19 cellular contexts compared by ENCODE assay signal in genomic region chr7:132392713-132393112, GRCh38.
A peak's percentile ranks its signal among the peaks of the same experiment; 100 is the strongest.
DNase-seq lines count a peak whose midpoint lies in the region; ATAC-seq, FAIRE-seq and TF ChIP-seq lines count a peak whose summit lies in the region.
"Had no signal": no experiment of that assay in that cellular context is flagged by ENCODE, and none has a peak within 500 bp of the region (broad histone marks: within the 10 kb centered on the region; RNA-seq: fewer than 3 reads in every experiment).

No MANE protein-coding gene starts in this region.

- no peak overlapping the region for H2AFZ ChIP-seq in HepG2 (ENCODE audit: low read length)

- TF ChIP-seq RAD21 in HepG2 (CRISPR knock-in tag; IDR thresholded peaks at IDR 0.05) = no peak

- CTCF ChIA-PET in Panc1 (lab: Charles Lee) = no interaction called here
- CTCF ChIA-PET in HepG2 (lab: Yijun Ruan, JAX; ENCODE audit: low intra/inter-chr PET ratio, low total read pairs) = no interaction called here

- H3K79me2 ChIP-seq in HepG2 (ENCODE audit: insufficient read depth, low read length) = no peaks in the 10 kb centered on the region

- H3K27ac ChIP-seq in Panc1 (ENCODE audit: low read length) (no peak overlapping the region), esophagus muscularis mucosa (replicated peaks in 1 of 4) (peak overlapping the region in 3 of 4 donors; percentile 55 to 83 (median 76)), HepG2 (ENCODE audit: extremely low read length, insufficient read depth, low read length) (no peak overlapping the region)
- H3K27ac ChIP-seq: 22Rv1, BLaER1, KMS-11 had no signal

- H3K4me1 ChIP-seq in Panc1 (ENCODE audit: control insufficient read depth, insufficient read depth, low read length) = no peaks in the 10 kb centered on the region
- H3K4me1 ChIP-seq in esophagus muscularis mucosa = peaks cover 29 to 44% (median 40%) of the 10 kb centered on the region in 4 donors
- H3K4me1 ChIP-seq in HepG2 (ENCODE audit: insufficient read depth, low read length) = no peaks in the 10 kb centered on the region

- TF ChIP-seq POLR2A in esophagus muscularis mucosa (IDR thresholded peaks at IDR 0.05; ENCODE audit: low read depth) (no peak), HepG2 (IDR thresholded peaks at IDR 0.05; ENCODE audit: insufficient read depth in 1 of 2, low read depth in 2 of 2, low read length in 2 of 2) (no peak)

- H3K4me3 ChIP-seq in Panc1 (ENCODE audit: low read depth in 2 of 2, low read length in 2 of 2) = no peak overlapping the region
- H3K4me3 ChIP-seq in esophagus muscularis mucosa = no peak overlapping the region
- no peak overlapping the region for H3K4me3 ChIP-seq in HepG2 (replicated peaks in 1 of 3; ENCODE audit: insufficient read depth in 1 of 3, low read depth in 2 of 3, low read length in 3 of 3)
- H3K4me3 ChIP-seq: BLaER1 had no signal

- TF ChIP-seq EP300 in esophagus muscularis mucosa (IDR thresholded peaks at IDR 0.05) (no peak), HepG2 (IDR thresholded peaks at IDR 0.05; ENCODE audit: low read depth in 2 of 2, low read length in 2 of 2) (no peak), HepG2 (CRISPR knock-in tag; IDR thresholded peaks at IDR 0.05; ENCODE audit: borderline replicate concordance) (no peak)

- H3K27ac Mint-ChIP-seq in stimulated activated memory B cell treated with anti-CD40 and anti-IgM and Interleukin-4, amounts not matched to agents 10 μg/mL and 1 μg/mL and 100 μg/mL, for 72 hours = no peak overlapping the region
- no peak overlapping the region for H3K27ac Mint-ChIP-seq in type B pancreatic cell
- H3K27ac Mint-ChIP-seq: CD4-positive, alpha-beta T cell had no signal

- ATAC-seq in Panc1 = peak; percentile 48; the same call in 1 of the 2 replicates
- no peak for ATAC-seq in stimulated activated memory B cell treated with anti-CD40 and anti-IgM and Interleukin-4, amounts not matched to agents 10 μg/mL and 1 μg/mL and 100 μg/mL, for 72 hours
- ATAC-seq in HepG2 = no peak

- no peak overlapping the region for H3K4me3 Mint-ChIP-seq in stimulated activated memory B cell treated with anti-CD40 and anti-IgM and Interleukin-4, amounts not matched to agents 10 μg/mL and 1 μg/mL and 100 μg/mL, for 72 hours
- no peak overlapping the region for H3K4me3 Mint-ChIP-seq in type B pancreatic cell
- H3K4me3 Mint-ChIP-seq: CD4-positive, alpha-beta T cell had no signal

- H3K27me3 ChIP-seq in Panc1 (ENCODE audit: control insufficient read depth, insufficient read depth, low read length) (peaks cover 2% of the 10 kb centered on the region; the same call in 1 of the 2 replicates), esophagus muscularis mucosa (no peaks in the 10 kb centered on the region), HepG2 (ENCODE audit: control insufficient read depth in 1 of 2, insufficient read depth in 2 of 2, low read length in 2 of 2) (peaks cover 0 to 4% of the 10 kb centered on the region in 2 experiments; a peak in 1 of 5 replicates)
- H3K27me3 ChIP-seq: BLaER1 had no signal

- H3K4me2 ChIP-seq in HepG2 (ENCODE audit: low read depth, low read length) = no peak overlapping the region
- H3K4me2 ChIP-seq: BLaER1, KMS-11 had no signal

- FAIRE-seq in HepG2 (lab: Jason Lieb, UNC) = no peak
- FAIRE-seq: GM12891 had no signal

- POLR2A ChIA-PET in Panc1 (lab: Charles Lee) (no interaction called here), HepG2 (lab: Yijun Ruan, JAX) (no interaction called here)

- 91% methylated on average over 8 of the region's 8 CpGs for whole genome bisulfite sequencing in esophagus muscularis mucosa
- 20% methylated on average over 5 of the region's 8 CpGs for WGBS in HepG2 (ENCODE audit: low lambda C conversion rate)

- no peaks in the 10 kb centered on the region for H3K4me1 Mint-ChIP-seq in stimulated activated memory B cell treated with anti-CD40 and anti-IgM and Interleukin-4, amounts not matched to agents 10 μg/mL and 1 μg/mL and 100 μg/mL, for 72 hours
- peaks cover 6% of the 10 kb centered on the region for H3K4me1 Mint-ChIP-seq in type B pancreatic cell (ENCODE audit: unreplicated experiment)

- H3K36me3 ChIP-seq in Panc1 (ENCODE audit: control insufficient read depth, insufficient read depth, low read length) = no peaks in the 10 kb centered on the region
- no peaks in the 10 kb centered on the region for H3K36me3 ChIP-seq in esophagus muscularis mucosa
- H3K36me3 ChIP-seq in HepG2 (replicated peaks in 1 of 2; ENCODE audit: control insufficient read depth in 1 of 2, insufficient read depth in 2 of 2, low read length in 2 of 2) = no peaks in the 10 kb centered on the region
- H3K36me3 ChIP-seq: BLaER1 had no signal

- DNase-seq in NCI-H748 (lab: John Stamatoyannopoulos, UW; ENCODE audit: unreplicated experiment) = peak; percentile 40
- no peak for DNase-seq in NCI-H748 treated with DMSO at 0.1 percent for 48 hours (lab: John Stamatoyannopoulos, UW)
- no peak for DNase-seq in Panc1 (ENCODE audit: low read depth, low spot score)
- no peak for DNase-seq in esophagus muscularis mucosa (ENCODE audit: extremely low spot score)
- no peak for DNase-seq in HUDEP-2 (lab: John Stamatoyannopoulos, UW; ENCODE audit: unreplicated experiment in 76 of 76)
- no peak for DNase-seq in HepG2 (ENCODE audit: low spot score)
- DNase-seq in type B pancreatic cell (ENCODE audit: extremely low spot score, unreplicated experiment) = no peak
- DNase-seq: ACHN; CD4-positive, alpha-beta T cell; DND-41; H7; NCI-H1694 treated with DMSO at 0.1 percent for 48 hours; RPMI8226; SHP77 had no signal

- no peaks in the 10 kb centered on the region for H3K36me3 Mint-ChIP-seq in stimulated activated memory B cell treated with anti-CD40 and anti-IgM and Interleukin-4, amounts not matched to agents 10 μg/mL and 1 μg/mL and 100 μg/mL, for 72 hours
- H3K36me3 Mint-ChIP-seq in type B pancreatic cell = no peaks in the 10 kb centered on the region

- peaks cover 9% of the 10 kb centered on the region for H3K27me3 Mint-ChIP-seq in stimulated activated memory B cell treated with anti-CD40 and anti-IgM and Interleukin-4, amounts not matched to agents 10 μg/mL and 1 μg/mL and 100 μg/mL, for 72 hours
- peaks cover 23% of the 10 kb centered on the region for H3K27me3 Mint-ChIP-seq in type B pancreatic cell

- in situ Hi-C loops in Panc1 (cut with HindIII; ENCODE audit: low pct_unique_long_range_greater_than_20kb, low sequenced_read_pairs) = no loop called here
- in situ Hi-C loops in HepG2 (cut with HindIII; ENCODE audit: extremely low pct_ligation_motif_present, low pct_unique_long_range_greater_than_20kb) = no loop called here

- H4K20me1 ChIP-seq in HepG2 (ENCODE audit: insufficient read depth, low read length) = no peaks in the 10 kb centered on the region
- H4K20me1 ChIP-seq: BLaER1 had no signal

- no peak overlapping the region for H3K9ac ChIP-seq in HepG2 (ENCODE audit: insufficient read depth, low read depth, low read length)
- H3K9ac ChIP-seq: BLaER1, KMS-11 had no signal

- TF ChIP-seq CTCF in Panc1 (IDR thresholded peaks at IDR 0.05) (no peak), esophagus muscularis mucosa (IDR thresholded peaks at IDR 0.05) (no peak), HepG2 (CRISPR knock-in tag; IDR thresholded peaks at IDR 0.05) (no peak), type B pancreatic cell (conservative IDR thresholded peaks at IDR 0.05) (no peak)

- BruUV-seq in Panc1 (replicated peaks; lab: Mats Ljungman, UMichigan) (no TSS peak), HepG2 (replicated peaks; lab: Mats Ljungman, UMichigan) (no TSS peak)

- H3K9me3 ChIP-seq in Panc1 (ENCODE audit: control insufficient read depth, insufficient read depth, low read depth, low read length) (no peaks in the 10 kb centered on the region), esophagus muscularis mucosa (no peaks in the 10 kb centered on the region), HepG2 (ENCODE audit: low read length) (no peaks in the 10 kb centered on the region)
- H3K9me3 ChIP-seq: BLaER1 had no signal

- H3K9me3 Mint-ChIP-seq in stimulated activated memory B cell treated with anti-CD40 and anti-IgM and Interleukin-4, amounts not matched to agents 10 μg/mL and 1 μg/mL and 100 μg/mL, for 72 hours = no peaks in the 10 kb centered on the region
- H3K9me3 Mint-ChIP-seq in type B pancreatic cell = peaks cover 6% of the 10 kb centered on the region
- H3K9me3 Mint-ChIP-seq: CD4-positive, alpha-beta T cell had no signal

- intact Hi-C loops in Panc1 (cut with micrococcal nuclease; ENCODE audit: unreplicated experiment) (no loop called here), esophagus muscularis mucosa (cut with DNase I) (no loop called here), HepG2 (cut with micrococcal nuclease; ENCODE audit: unreplicated experiment) (no loop called here)

TF ChIP-seq in HepG2, 621 proteins besides CTCF, POLR2A, EP300 and RAD21:
- TF ChIP-seq RFXAP (CRISPR knock-in tag; IDR thresholded peaks at IDR 0.05; ENCODE audit: borderline replicate concordance) = no peak
- no peak for TF ChIP-seq THAP11 (CRISPR knock-in tag; IDR thresholded peaks at IDR 0.05)
- TF ChIP-seq FUBP1 (CRISPR knock-in tag; IDR thresholded peaks at IDR 0.05; ENCODE audit: borderline replicate concordance) = no peak
- TF ChIP-seq HNF4A (CRISPR knock-in tag; IDR thresholded peaks at IDR 0.05) = no peak
- TF ChIP-seq SAP130 (CRISPR knock-in tag; IDR thresholded peaks at IDR 0.05; ENCODE audit: low read depth) = no peak
- TF ChIP-seq MEF2D (CRISPR knock-in tag; IDR thresholded peaks at IDR 0.05) = no peak
- TF ChIP-seq U2AF1 (optimal IDR thresholded peaks at IDR 0.05; ENCODE audit: low read depth, low read length) = no peak
- no peak for TF ChIP-seq ZFP1 (CRISPR knock-in tag; IDR thresholded peaks at IDR 0.05)
- no peak for TF ChIP-seq FIP1L1 (IDR thresholded peaks at IDR 0.05; ENCODE audit: borderline replicate concordance, insufficient read depth, low read depth, low read length)
- no peak for TF ChIP-seq SOX13 (IDR thresholded peaks at IDR 0.05)
- TF ChIP-seq SOX13 (CRISPR knock-in tag; conservative IDR thresholded peaks at IDR 0.05 in 1 of 2, IDR thresholded peaks at IDR 0.05 in 1 of 2) = no peak

Comparison
In these comparisons a context has a peak if more than half of its experiments do, and no peak if none do; other contexts are left out.
1. H3K27ac ChIP-seq: peak in esophagus muscularis mucosa (3 of 4); none in Panc1 (single experiment) and HepG2 (single experiment).